Comparison of ENCODE assay signal across 11 cellular contexts in genomic region chr1:39272791-39273071, GRCh38.
DNase-seq lines count a peak whose midpoint lies in the region; ATAC-seq, FAIRE-seq and TF ChIP-seq lines count a peak whose summit lies in the region.
"Had no signal": no experiment of that assay in that cellular context is flagged by ENCODE, and none has a peak within 500 bp of the region (broad histone marks: within the 10 kb centered on the region; RNA-seq: fewer than 3 reads in every experiment).

No MANE protein-coding gene starts in this region.

- TF ChIP-seq POLR2A in endothelial cell of umbilical vein (IDR thresholded peaks at IDR 0.05; ENCODE audit: low read depth, low read length): no peak

- BruUV-seq in Caco-2 (replicated peaks; lab: Mats Ljungman, UMichigan) (no TSS peak), endothelial cell of umbilical vein (replicated peaks; lab: Mats Ljungman, UMichigan) (no TSS peak)

- no peaks in the 10 kb centered on the region for H3K27me3 ChIP-seq in Caco-2 (replicated peaks; ENCODE audit: control insufficient read depth, insufficient read depth, low read length)
- H3K27me3 ChIP-seq in endothelial cell of umbilical vein (ENCODE audit: control insufficient read depth in 2 of 2, insufficient read depth in 2 of 2, low read length in 2 of 2): no peaks in the 10 kb centered on the region

- H3K9me1 ChIP-seq in endothelial cell of umbilical vein (replicated peaks; ENCODE audit: control insufficient read depth, extremely low read depth, insufficient read depth, low read length): no peaks in the 10 kb centered on the region

- peak overlapping the region; percentile 24 for H3K27ac ChIP-seq in endothelial cell of umbilical vein (ENCODE audit: insufficient read depth, low read depth, low read length)

- no peaks in the 10 kb centered on the region for H3K9me3 ChIP-seq in Caco-2
- H3K9me3 ChIP-seq in endothelial cell of umbilical vein (replicated peaks; ENCODE audit: control insufficient read depth, insufficient read depth, low read length): no peaks in the 10 kb centered on the region

- H3K4me3 Mint-ChIP-seq in Caco-2 (ENCODE audit: unreplicated experiment): peak overlapping the region; percentile 70
- H3K4me3 Mint-ChIP-seq: activated T-helper 1 cell treated with anti-CD3 and anti-CD28 coated beads, Interleukin-12 subunit alpha, Interleukin-12 subunit beta, Interleukin-2, Interleukin-4 antibody, amounts not matched to agents 30 ng/mL and 10 ng/mL and 1 ng/mL, durations not matched to agents 14 hours and 24 hours and 36 hours; H9; neural crest cell had no signal

- peaks cover 72% of the 10 kb centered on the region for H3K4me1 Mint-ChIP-seq in Caco-2 (ENCODE audit: low read depth, unreplicated experiment)

- no peaks in the 10 kb centered on the region for H3K36me3 ChIP-seq in Caco-2 (ENCODE audit: control insufficient read depth, insufficient read depth, low read length)
- H3K36me3 ChIP-seq in endothelial cell of umbilical vein (ENCODE audit: control insufficient read depth in 2 of 2, extremely low read depth in 1 of 2, insufficient read depth in 2 of 2, low read length in 2 of 2): peaks cover 4% of the 10 kb centered on the region in 2 experiments

- POLR2A ChIA-PET in Caco-2 (lab: Charles Lee) (no interaction called here), endothelial cell of umbilical vein (lab: Charles Lee) (interaction anchor here (0.6 kb wide), 2 partner anchors 8 to 1762 kb away, joined by 4 to 10 read pairs; no protein-coding TSS in a partner anchor)

- no peak overlapping the region for H2AFZ ChIP-seq in endothelial cell of umbilical vein (ENCODE audit: low read depth, low read length)

- intact Hi-C loops in Caco-2 (cut with micrococcal nuclease; ENCODE audit: unreplicated experiment) (no loop called here), endothelial cell of umbilical vein (cut with micrococcal nuclease) (no loop called here)

- H3K9me3 Mint-ChIP-seq in Caco-2 (ENCODE audit: unreplicated experiment): no peaks in the 10 kb centered on the region
- H3K9me3 Mint-ChIP-seq: activated T-helper 1 cell treated with anti-CD3 and anti-CD28 coated beads, Interleukin-12 subunit alpha, Interleukin-12 subunit beta, Interleukin-2, Interleukin-4 antibody, amounts not matched to agents 30 ng/mL and 10 ng/mL and 1 ng/mL, durations not matched to agents 14 hours and 24 hours and 36 hours; H9; neural crest cell had no signal

- H3K36me3 Mint-ChIP-seq in Caco-2 (ENCODE audit: insufficient read depth, unreplicated experiment): peaks cover 25% of the 10 kb centered on the region

- H3K27me3 Mint-ChIP-seq in Caco-2 (ENCODE audit: insufficient read depth, unreplicated experiment): no peaks in the 10 kb centered on the region

- H3K4me1 ChIP-seq in Caco-2: peaks cover 90% of the 10 kb centered on the region
- H3K4me1 ChIP-seq in endothelial cell of umbilical vein (ENCODE audit: control insufficient read depth, extremely low read depth, insufficient read depth, low read length): peaks cover 17% of the 10 kb centered on the region

- no peak for TF ChIP-seq CTCF in Caco-2 (IDR thresholded peaks at IDR 0.05; ENCODE audit: insufficient read depth in 1 of 2, low read depth in 1 of 2, low read length in 1 of 2, severe bottlenecking in 1 of 2, unreplicated experiment in 1 of 2)
- no peak for TF ChIP-seq CTCF in endothelial cell of umbilical vein (IDR thresholded peaks at IDR 0.05; ENCODE audit: extremely low read depth in 1 of 2, insufficient read depth in 1 of 2, low read depth in 1 of 2, low read length in 2 of 2)

- FAIRE-seq in endothelial cell of umbilical vein (lab: Jason Lieb, UNC): no peak

- DNase-seq in Caco-2 (no peak), NCI-H2029 (lab: John Stamatoyannopoulos, UW) (peak; percentile 85), endothelial cell of umbilical vein (ENCODE audit: low read depth, low spot score) (no peak), retina (peak; percentile 23)
- DNase-seq in central memory CD4-positive, alpha-beta T cell: no peak
- DNase-seq: H9, PC-3 had no signal

- no peak overlapping the region for H3K9ac ChIP-seq in endothelial cell of umbilical vein (replicated peaks; ENCODE audit: extremely low read depth, insufficient read depth, low read length)

- CTCF ChIA-PET in Caco-2 (lab: Charles Lee): interaction anchor here (0.8 to 1.4 kb wide), 3 partner anchors 81 to 114 kb away, joined by 3 to 13 read pairs (median 4); no protein-coding TSS in a partner anchor
- CTCF ChIA-PET in endothelial cell of umbilical vein (lab: Charles Lee): interaction anchor here (0.6 to 2.2 kb wide), 6 partner anchors 11 to 266 kb away, joined by 3 to 9 read pairs (median 4); no protein-coding TSS in a partner anchor

- H4K20me1 ChIP-seq in endothelial cell of umbilical vein (replicated peaks; ENCODE audit: control insufficient read depth, extremely low read depth, insufficient read depth, low read length): peaks cover 2% of the 10 kb centered on the region

- no peak overlapping the region for H3K4me3 ChIP-seq in Caco-2 (ENCODE audit: low read depth, low read length)
- H3K4me3 ChIP-seq in endothelial cell of umbilical vein (replicated peaks in 1 of 3; ENCODE audit: insufficient read depth in 1 of 3, low read depth in 1 of 3, low read length in 3 of 3): no peak overlapping the region

- dilution Hi-C loops in endothelial cell of umbilical vein (cut with MboI; ENCODE audit: extremely low pct_ligation_motif_present, low sequenced_read_pairs): no loop called here

- peaks cover 86% of the 10 kb centered on the region for H3K79me2 ChIP-seq in endothelial cell of umbilical vein (ENCODE audit: control insufficient read depth, insufficient read depth, low read length)

- H3K4me2 ChIP-seq in endothelial cell of umbilical vein (ENCODE audit: insufficient read depth, low read length): no peak overlapping the region

- ATAC-seq in GM19023 (IDR thresholded peaks at IDR 0.05; ENCODE audit: unreplicated experiment) (no peak), GM19452 (IDR thresholded peaks at IDR 0.05; ENCODE audit: unreplicated experiment) (no peak)
- ATAC-seq: PC-3 had no signal

- peak overlapping the region; percentile 77 for H3K27ac Mint-ChIP-seq in Caco-2 (ENCODE audit: unreplicated experiment)

TF ChIP-seq in endothelial cell of umbilical vein, 7 proteins besides CTCF, POLR2A, EP300 and RAD21:
- TF ChIP-seq MYC (IDR thresholded peaks at IDR 0.05; ENCODE audit: low read depth, low read length) (no peak), EZH2 (IDR thresholded peaks at IDR 0.05; ENCODE audit: borderline replicate concordance, low read depth, low read length, severe bottlenecking) (no peak), GATA2 (IDR thresholded peaks at IDR 0.05; ENCODE audit: insufficient read depth, insufficient read length, low read depth, low read length) (no peak), FOS (IDR thresholded peaks at IDR 0.05; ENCODE audit: borderline replicate concordance, insufficient read depth, low read length) (no peak), JUN (IDR thresholded peaks at IDR 0.05; ENCODE audit: borderline replicate concordance, insufficient read depth, insufficient read length, low read depth) (no peak), MAX (IDR thresholded peaks at IDR 0.05; ENCODE audit: insufficient read depth, insufficient read length) (no peak), POLR2AphosphoS5 (IDR thresholded peaks at IDR 0.05; ENCODE audit: insufficient read depth, low read depth, low read length) (no peak)
TF ChIP-seq in endothelial cell of umbilical vein: peak in this region for 0.

Comparison
In these comparisons a context has a peak if more than half of its experiments do, and no peak if none do; other contexts are left out.
1. DNase-seq: peak in NCI-H2029 (single experiment) and retina (single experiment); none in Caco-2 (0 of 2), endothelial cell of umbilical vein (single experiment) and central memory CD4-positive, alpha-beta T cell (single experiment).